ENCODE assay signal across 27 cellular contexts in the genomic region with DNA sequence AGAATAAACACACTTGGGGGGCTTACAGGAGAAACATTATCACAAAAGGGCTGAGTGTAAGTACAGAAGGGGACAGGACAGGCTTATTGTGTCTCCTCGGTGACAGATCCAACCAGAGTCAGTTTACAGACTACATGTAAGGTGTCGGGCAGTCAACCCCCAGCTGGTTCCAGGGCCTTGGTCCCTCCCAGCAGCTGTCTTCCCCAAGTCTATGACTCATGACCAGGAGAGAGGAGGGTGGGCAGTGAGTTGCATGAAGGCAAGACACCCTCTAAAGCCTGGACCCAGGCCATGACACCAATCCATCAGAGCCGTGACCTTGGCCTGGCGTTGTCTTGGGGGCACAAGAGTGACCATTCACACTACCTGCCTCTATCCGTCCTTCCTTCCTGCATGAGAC.
"Had no signal": no experiment of that assay in that cellular context is flagged by ENCODE, and none has a peak within 500 bp of the region (broad histone marks: within the 10 kb centered on the region; RNA-seq: fewer than 3 reads in every experiment).

No MANE protein-coding gene starts in this region.

- H3K27me3 Mint-ChIP-seq: activated naive CD8-positive, alpha-beta T cell treated with anti-CD3 and anti-CD28 coated beads for 36 hours had no signal

- DNase-seq: activated CD4-positive, alpha-beta T cell treated with anti-CD3 and anti-CD28 coated beads, Interleukin-2, amount 10 ng/mL, durations not matched to agents 24 days and 14 days; activated CD4-positive, alpha-beta T cell treated with anti-CD3 and anti-CD28 coated beads, Interleukin-2, amount 50 U/mL, for 4 hours; activated CD8-positive, alpha-beta T cell treated with anti-CD3 and anti-CD28 coated beads for 36 hours; activated effector memory CD4-positive, alpha-beta T cell treated with anti-CD3 and anti-CD28 coated beads, Interleukin-2, amount 50 U/mL, for 16 hours; activated naive CD4-positive, alpha-beta T cell; activated naive CD4-positive, alpha-beta T cell treated with anti-CD3 and anti-CD28 coated beads, Interleukin-2, amount 50 U/mL, for 16 hours; activated naive CD8-positive, alpha-beta T cell treated with anti-CD3 and anti-CD28 coated beads for 36 hours; activated T-cell treated with anti-CD3 and anti-CD28 coated beads, Interleukin-2, amount 50 U/mL, for 1 hour; activated T-cell treated with anti-CD3 and anti-CD28 coated beads, Interleukin-2, amount 50 U/mL, for 72 hours; amniotic stem cell; aorta; Kasumi-1; KG1; MG63; NCI-H1048; NCI-H1436 treated with DMSO at 0.1 percent for 48 hours; NCI-H1694 treated with DMSO at 0.1 percent for 48 hours; NCI-H2029; NCI-H345; NCI-H524 treated with DMSO at 0.1 percent for 48 hours; PC-3; Peyer's patch; T1000 had no signal

- H3K27me3 ChIP-seq: MG63, Peyer's patch had no signal

- H3K27ac ChIP-seq: Peyer's patch, RWPE1, SK-N-MC had no signal

- H3K4me1 ChIP-seq: Peyer's patch had no signal

- H3K4me3 Mint-ChIP-seq: activated CD4-positive, alpha-beta T cell treated with anti-CD3 and anti-CD28 coated beads, Interleukin-2, amount 10 ng/mL, durations not matched to agents 24 days and 14 days; activated CD8-positive, alpha-beta T cell treated with anti-CD3 and anti-CD28 coated beads for 36 hours; activated naive CD8-positive, alpha-beta T cell treated with anti-CD3 and anti-CD28 coated beads for 36 hours; activated T-cell treated with anti-CD3 and anti-CD28 coated beads, Interleukin-2, amount 50 U/mL, for 72 hours; activated T-helper 17 cell treated with anti-CD3 and anti-CD28 coated beads, Interleukin-2, amount 50 U/mL, for 72 hours had no signal

- H3K9me3 ChIP-seq: MG63, Peyer's patch had no signal

- H3K4me3 ChIP-seq: MG63, Peyer's patch, SK-N-MC had no signal

- ATAC-seq: activated CD8-positive, alpha-beta T cell treated with anti-CD3 and anti-CD28 coated beads for 36 hours; activated T-cell treated with anti-CD3 and anti-CD28 coated beads, Interleukin-2, amount 50 U/mL, for 72 hours; activated T-helper 17 cell treated with anti-CD3 and anti-CD28 coated beads, Interleukin-2, amount 50 U/mL, for 72 hours; PC-3; Right ventricle myocardium inferior had no signal

- H3K4me1 Mint-ChIP-seq: activated naive CD8-positive, alpha-beta T cell treated with anti-CD3 and anti-CD28 coated beads for 36 hours; activated T-helper 17 cell treated with anti-CD3 and anti-CD28 coated beads, Interleukin-2, amount 50 U/mL, for 72 hours had no signal

- H3K36me3 ChIP-seq: MG63, Peyer's patch had no signal

- H3K27ac Mint-ChIP-seq: activated CD4-positive, alpha-beta T cell treated with anti-CD3 and anti-CD28 coated beads, Interleukin-2, amount 10 ng/mL, durations not matched to agents 24 days and 14 days; activated CD8-positive, alpha-beta T cell treated with anti-CD3 and anti-CD28 coated beads for 36 hours; activated naive CD8-positive, alpha-beta T cell treated with anti-CD3 and anti-CD28 coated beads for 36 hours; activated T-cell treated with anti-CD3 and anti-CD28 coated beads, Interleukin-2, amount 50 U/mL, for 72 hours; activated T-helper 17 cell treated with anti-CD3 and anti-CD28 coated beads, Interleukin-2, amount 50 U/mL, for 72 hours had no signal

- H3K9me3 Mint-ChIP-seq: activated CD4-positive, alpha-beta T cell treated with anti-CD3 and anti-CD28 coated beads, Interleukin-2, amount 10 ng/mL, durations not matched to agents 24 days and 14 days; activated CD8-positive, alpha-beta T cell treated with anti-CD3 and anti-CD28 coated beads for 36 hours; activated naive CD8-positive, alpha-beta T cell treated with anti-CD3 and anti-CD28 coated beads for 36 hours; activated T-helper 17 cell treated with anti-CD3 and anti-CD28 coated beads, Interleukin-2, amount 50 U/mL, for 72 hours had no signal

- H3K36me3 Mint-ChIP-seq: activated naive CD8-positive, alpha-beta T cell treated with anti-CD3 and anti-CD28 coated beads for 36 hours had no signal
